ENCODE assay signal across 1 cellular context in the genomic region with DNA sequence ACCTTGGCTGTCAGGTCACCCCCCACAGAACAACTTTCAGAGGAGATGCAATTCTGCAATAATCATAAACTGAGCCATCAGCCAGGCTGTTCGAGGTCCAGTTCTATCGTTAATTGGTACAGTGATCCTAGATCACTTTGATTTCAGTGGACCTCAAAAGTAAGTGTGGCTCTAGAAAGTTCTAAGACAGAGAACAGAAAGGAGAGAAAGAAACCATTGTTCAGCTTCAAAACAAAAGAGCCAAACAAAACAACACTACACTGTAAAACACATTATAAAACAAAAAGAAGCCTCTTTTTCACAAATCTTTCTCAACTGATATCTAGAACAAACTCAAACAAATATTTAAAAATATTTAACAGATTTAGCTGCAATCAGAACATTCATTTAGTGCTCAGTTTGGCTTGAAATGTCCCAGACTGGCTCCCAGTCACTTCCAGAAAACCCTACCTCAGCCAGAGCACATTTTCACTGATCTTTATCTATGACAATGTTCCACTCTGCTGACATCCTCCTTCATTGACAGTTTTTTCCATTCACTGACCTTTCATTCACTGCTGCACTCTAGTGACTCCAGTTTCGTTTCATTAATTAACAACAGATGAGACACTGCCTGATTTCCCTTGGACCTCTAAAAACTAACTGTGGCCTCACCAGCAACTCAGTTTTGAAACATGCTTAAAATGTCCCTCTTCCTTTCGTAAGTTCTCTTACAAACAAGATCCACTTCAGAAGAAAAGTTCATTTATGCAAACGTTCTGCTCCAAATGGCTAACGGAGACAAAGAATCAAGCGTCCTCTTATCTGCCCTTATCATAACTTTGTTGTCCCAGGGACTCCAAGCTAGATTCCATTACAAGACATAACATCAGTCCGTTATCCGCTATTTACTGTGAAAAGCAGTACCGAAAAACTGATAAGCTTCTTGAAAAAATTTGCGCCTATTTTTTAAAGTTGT.
TF ChIP-seq lines count a peak whose summit lies in the region.

No MANE protein-coding gene starts in this region.

TF ChIP-seq in H1, 55 proteins besides CTCF, POLR2A, EP300 and RAD21 (continued from another document):
- TF ChIP-seq JUND (IDR thresholded peaks at IDR 0.05; ENCODE audit: low read length) (no peak), TEAD4 (IDR thresholded peaks at IDR 0.05; ENCODE audit: low read depth, low read length) (no peak), CHD2 (IDR thresholded peaks at IDR 0.05; ENCODE audit: low read length) (no peak), HDAC6 (IDR thresholded peaks at IDR 0.05; ENCODE audit: low read depth, low read length) (no peak), SIN3A (conservative IDR thresholded peaks at IDR 0.05 in 1 of 2, IDR thresholded peaks at IDR 0.05 in 1 of 2; ENCODE audit: low read depth in 1 of 2, low read length in 2 of 2) (no peak), CHD1 (IDR thresholded peaks at IDR 0.05; ENCODE audit: low read depth, low read length) (no peak), ZNF274 (IDR thresholded peaks at IDR 0.05; ENCODE audit: borderline replicate concordance, extremely low read depth, low read length) (no peak)
- TF ChIP-seq, protein P1, sequence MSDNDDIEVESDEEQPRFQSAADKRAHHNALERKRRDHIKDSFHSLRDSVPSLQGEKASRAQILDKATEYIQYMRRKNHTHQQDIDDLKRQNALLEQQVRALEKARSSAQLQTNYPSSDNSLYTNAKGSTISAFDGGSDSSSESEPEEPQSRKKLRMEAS (IDR thresholded peaks at IDR 0.05), result no peak
